In genomic region chr4:80471701-80472100, GRCh38 we compare ENCODE assay signal across 9 cellular contexts.
DNase-seq lines count a peak whose midpoint lies in the region; ATAC-seq, FAIRE-seq and TF ChIP-seq lines count a peak whose summit lies in the region.
"Had no signal": no experiment of that assay in that cellular context is flagged by ENCODE, and none has a peak within 500 bp of the region (broad histone marks: within the 10 kb centered on the region; RNA-seq: fewer than 3 reads in every experiment).

No MANE protein-coding gene starts in this region.

- H3K27ac ChIP-seq in esophagus muscularis mucosa (replicated peaks in 1 of 4), result peak overlapping the region in 3 of 4 donors; percentile 15 to 29 (median 26)
- H3K27ac ChIP-seq in pancreas, result no peak overlapping the region
- no peak overlapping the region for H3K27ac ChIP-seq in dorsolateral prefrontal cortex
- H3K27ac ChIP-seq: heart right ventricle had no signal

- TF ChIP-seq CTCF in esophagus muscularis mucosa (IDR thresholded peaks at IDR 0.05) (no peak), pancreas (IDR thresholded peaks at IDR 0.05) (no peak), dorsolateral prefrontal cortex (IDR thresholded peaks at IDR 0.05 in 54 of 56, conservative IDR thresholded peaks at IDR 0.05 in 2 of 56; ENCODE audit: low read depth in 1 of 56, partially characterized antibody in 56 of 56) (no peak)

- intact Hi-C loops in esophagus muscularis mucosa (cut with DNase I) (no loop called here), pancreas (cut with DNase I) (no loop called here), dorsolateral prefrontal cortex (cut with DNase I) (no loop called here)

- no peak for TF ChIP-seq POLR2A in esophagus muscularis mucosa (IDR thresholded peaks at IDR 0.05; ENCODE audit: low read depth)

- no peak for FAIRE-seq in pancreas (lab: Jason Lieb, UNC)

- TF ChIP-seq EP300 in esophagus muscularis mucosa (IDR thresholded peaks at IDR 0.05), result no peak

- H3K36me3 ChIP-seq in esophagus muscularis mucosa (no peaks in the 10 kb centered on the region), pancreas (no peaks in the 10 kb centered on the region)
- H3K36me3 ChIP-seq: heart right ventricle had no signal

- peak; percentile 59 for DNase-seq in NCI-H510A treated with DMSO at 0.1 percent for 48 hours (lab: John Stamatoyannopoulos, UW)
- DNase-seq in esophagus muscularis mucosa (ENCODE audit: extremely low spot score), result no peak
- peak; percentile 19 to 71 (median 30) for DNase-seq in pancreas
- no peak for DNase-seq in dorsolateral prefrontal cortex
- no peak for DNase-seq in activated CD4-positive, alpha-beta T cell treated with anti-CD3 and anti-CD28 coated beads for 1 hour
- DNase-seq in SW 1271 (lab: John Stamatoyannopoulos, UW), result no peak
- DNase-seq: heart right ventricle had no signal

- ATAC-seq in GM19324 (IDR thresholded peaks at IDR 0.05; ENCODE audit: low FRiP score, unreplicated experiment) (peak; percentile 73), pancreas (peak; percentile 76 to 99 (median 95)), GM19023 (IDR thresholded peaks at IDR 0.05; ENCODE audit: unreplicated experiment) (no peak)
- ATAC-seq: heart right ventricle had no signal

- H3K4me1 ChIP-seq in esophagus muscularis mucosa (peaks cover 0 to 15% (median 6%) of the 10 kb centered on the region in 4 donors), pancreas (no peaks in the 10 kb centered on the region)
- H3K4me1 ChIP-seq: heart right ventricle had no signal

- no peaks in the 10 kb centered on the region for H3K27me3 ChIP-seq in esophagus muscularis mucosa
- no peaks in the 10 kb centered on the region for H3K27me3 ChIP-seq in pancreas
- H3K27me3 ChIP-seq in dorsolateral prefrontal cortex, result peaks cover 0 to 4% (median 0%) of the 10 kb centered on the region in 45 donors
- H3K27me3 ChIP-seq: heart right ventricle had no signal

- 30% methylated on average over 9 of the region's 9 CpGs for WGBS in esophagus muscularis mucosa
- 8 to 11% methylated on average over 9 of the region's 9 CpGs for WGBS in pancreas, 2 donors

- H3K9me3 ChIP-seq in esophagus muscularis mucosa (no peaks in the 10 kb centered on the region), pancreas (no peaks in the 10 kb centered on the region)
- H3K9me3 ChIP-seq: heart right ventricle had no signal

- H3K4me3 ChIP-seq in esophagus muscularis mucosa (peak overlapping the region; percentile 18 to 37 (median 36)), pancreas (peak overlapping the region in 2 of 4 donors; percentile 6 to 8), dorsolateral prefrontal cortex (peak overlapping the region in 19 of 59 donors; percentile 3 to 47 (median 28))
- H3K4me3 ChIP-seq: heart right ventricle had no signal

Comparison
In these comparisons a context has a peak if more than half of its experiments do, and no peak if none do; other contexts are left out.
1. DNase-seq: peak in NCI-H510A treated with DMSO at 0.1 percent for 48 hours (single experiment) and pancreas (6 of 6); none in esophagus muscularis mucosa (single experiment), dorsolateral prefrontal cortex (0 of 10), activated CD4-positive, alpha-beta T cell treated with anti-CD3 and anti-CD28 coated beads for 1 hour (single experiment) and SW 1271 (0 of 2).
2. H3K27ac ChIP-seq: peak in esophagus muscularis mucosa (3 of 4); none in pancreas (0 of 4) and dorsolateral prefrontal cortex (0 of 59).